ENCODE assay signal across 1 cellular context in genomic region chr9:93261735-93262523, GRCh38.
TF ChIP-seq lines count a peak whose summit lies in the region.

No MANE protein-coding gene starts in this region.

TF ChIP-seq in SK-N-SH, 30 proteins besides CTCF, POLR2A, EP300 and RAD21 (continued from another document):
- TF ChIP-seq REST (IDR thresholded peaks at IDR 0.05; ENCODE audit: low read depth, low read length) (no peak), NRF1 (IDR thresholded peaks at IDR 0.05; ENCODE audit: low read depth, low read length) (no peak), RXRA (IDR thresholded peaks at IDR 0.05; ENCODE audit: borderline replicate concordance, low read depth) (no peak), RFX5 (IDR thresholded peaks at IDR 0.05; ENCODE audit: low read length) (no peak), MXI1 (IDR thresholded peaks at IDR 0.05; ENCODE audit: low read depth, low read length) (no peak), RCOR1 (IDR thresholded peaks at IDR 0.05; ENCODE audit: low read length) (no peak), JUND (IDR thresholded peaks at IDR 0.05) (no peak), FOXJ3 (CRISPR knock-in tag; IDR thresholded peaks at IDR 0.05) (no peak)
